ENCODE assay signal across 8 cellular contexts in the genomic region with DNA sequence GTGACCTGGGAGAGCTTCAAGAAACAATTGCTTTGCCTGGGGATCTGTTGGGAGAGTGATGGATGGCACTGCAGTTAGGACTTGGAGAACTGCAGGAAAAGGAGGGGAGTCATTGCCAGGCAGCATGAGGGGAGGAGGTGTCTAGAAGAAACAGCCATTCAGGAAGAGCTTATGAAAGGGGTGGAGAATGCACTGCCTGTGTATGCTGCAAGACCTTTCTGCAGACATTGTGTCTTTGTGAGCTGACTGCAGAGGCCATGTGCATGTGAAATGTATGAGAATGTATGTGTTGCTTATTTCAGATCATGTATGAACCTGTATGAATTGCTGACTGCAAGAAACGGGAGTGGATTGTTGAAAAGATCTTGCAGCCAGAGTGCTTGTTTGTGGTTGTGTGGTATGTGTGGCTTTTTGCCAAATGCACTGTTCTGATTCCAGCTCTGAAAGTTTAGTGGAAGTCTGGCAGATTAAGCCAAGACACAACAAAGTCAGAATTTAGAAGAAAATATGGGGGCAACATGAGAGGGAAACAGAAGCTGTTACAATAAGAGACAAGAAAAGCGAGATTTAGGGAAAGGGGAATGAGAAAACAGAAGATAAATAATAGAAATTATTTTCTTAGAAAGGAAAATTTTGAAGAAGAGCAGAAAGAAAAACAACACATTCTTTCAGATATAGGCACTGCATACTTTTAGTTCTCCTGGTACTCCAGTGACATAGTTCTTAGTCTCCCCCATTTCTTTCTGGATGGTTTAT. TPM values are rescaled to one million over a fixed set of nuclear protein-coding genes. Genes with fewer than 3 reads are reported as not detected.
A peak's percentile ranks its signal among the peaks of the same experiment; 100 is the strongest.
DNase-seq lines count a peak whose midpoint lies in the region; ATAC-seq and TF ChIP-seq lines count a peak whose summit lies in the region.

No MANE protein-coding gene starts in this region.

- H3K4me1 Mint-ChIP-seq in GM23338 (peaks cover 33% of the 10 kb centered on the region), MCF 10A (ENCODE audit: insufficient read depth, unreplicated experiment) (no peaks in the 10 kb centered on the region)

- H3K36me3 ChIP-seq in GM23338 (ENCODE audit: insufficient read depth) (no peaks in the 10 kb centered on the region; the same call in 1 of the 2 replicates), upper lobe of right lung (no peaks in the 10 kb centered on the region)

- H3K9me3 ChIP-seq in upper lobe of right lung = no peaks in the 10 kb centered on the region

- peaks cover 7% of the 10 kb centered on the region; the same call in 1 of the 2 replicates for H3K79me2 ChIP-seq in GM23338 (replicated peaks; ENCODE audit: insufficient read depth)

- no TSS peak for BruUV-seq in MCF 10A (replicated peaks; lab: Mats Ljungman, UMichigan)

- no peak overlapping the region for H2AFZ ChIP-seq in GM23338

- no peaks in the 10 kb centered on the region for H3K27me3 ChIP-seq in GM23338 (ENCODE audit: insufficient read depth)
- H3K27me3 ChIP-seq in upper lobe of right lung = no peaks in the 10 kb centered on the region

- no peak overlapping the region for H3K4me3 ChIP-seq in GM23338
- H3K4me3 ChIP-seq in upper lobe of right lung = no peak overlapping the region

- H3K27ac ChIP-seq in GM23338 (ENCODE audit: low read depth) (peak overlapping the region; percentile 42), upper lobe of right lung (peak overlapping the region; percentile 43)

- H4K20me1 ChIP-seq in GM23338 (replicated peaks; ENCODE audit: insufficient read depth) = no peaks in the 10 kb centered on the region

- peak; percentile 56 for DNase-seq in GM23338 (ENCODE audit: low spot score)
- peak; percentile 82 for DNase-seq in NCI-H2227 (lab: John Stamatoyannopoulos, UW; ENCODE audit: unreplicated experiment)
- peak; percentile 77 for DNase-seq in MCF 10A (ENCODE audit: unreplicated experiment)
- peak in 1 of 2 donors; percentile 75 for DNase-seq in left colon
- DNase-seq in upper lobe of right lung = no peak
- DNase-seq in NCI-H1048 (lab: John Stamatoyannopoulos, UW) = no peak
- no peak for DNase-seq in middle frontal gyrus (ENCODE audit: extremely low spot score, low spot score)
- DNase-seq in GM20000 (ENCODE audit: low spot score) = no peak

- no peak overlapping the region for H3K4me3 Mint-ChIP-seq in GM23338
- no peak overlapping the region for H3K4me3 Mint-ChIP-seq in MCF 10A (ENCODE audit: unreplicated experiment)

- no peaks in the 10 kb centered on the region for H3K9me2 ChIP-seq in GM23338 (ENCODE audit: insufficient read depth)

- POLR2A ChIA-PET in MCF 10A (lab: Yijun Ruan, JAX) = interaction anchor here (0.6 to 2.6 kb wide), 12 partner anchors 8 to 354 kb away, joined by 3 to 12 read pairs (median 4); a partner anchor contains a TSS

- ATAC-seq in GM23338 = peak; percentile 39
- peak; percentile 69 for ATAC-seq in left colon
- ATAC-seq in upper lobe of right lung = peak; percentile 94

- intact Hi-C loops in MCF 10A (cut with micrococcal nuclease) = no loop called here
- intact Hi-C loops in left colon (cut with DNase I, micrococcal nuclease) = loop anchor here (10.0 kb wide), 3 partner anchors 137 to 357 kb away; a partner anchor contains a TSS
- intact Hi-C loops in upper lobe of right lung (cut with DNase I) = loop anchor here (10.0 kb wide), 1 partner anchor 137 kb away; a partner anchor contains a TSS

- H3K9me3 Mint-ChIP-seq in GM23338 (peaks cover 7% of the 10 kb centered on the region; the same call in 1 of the 3 replicates), MCF 10A (ENCODE audit: unreplicated experiment) (no peaks in the 10 kb centered on the region)

- H3K4me1 ChIP-seq in GM23338 (ENCODE audit: insufficient read depth) (peaks cover 43% of the 10 kb centered on the region), upper lobe of right lung (peaks cover 27% of the 10 kb centered on the region)

- CTCF ChIA-PET in MCF 10A (lab: Yijun Ruan, JAX) = interaction anchor here (0.6 to 13.3 kb wide), 11 partner anchors 9 to 361 kb away, joined by 3 to 165 read pairs (median 5); a partner anchor contains a TSS

- peaks cover 17% of the 10 kb centered on the region for H3K36me3 Mint-ChIP-seq in GM23338 (ENCODE audit: low read depth)
- no peaks in the 10 kb centered on the region for H3K36me3 Mint-ChIP-seq in MCF 10A (ENCODE audit: insufficient read depth, unreplicated experiment)

- H3F3A ChIP-seq in GM23338 (replicated peaks; ENCODE audit: low read depth) = 0 out of 2 replicates have a peak, but pooled peaks cover 3% of the 10 kb centered on the region

- TF ChIP-seq CTCF in GM23338 (conservative IDR thresholded peaks at IDR 0.05; ENCODE audit: low read depth in 2 of 2) (no peak), MCF 10A (IDR thresholded peaks at IDR 0.05; ENCODE audit: unreplicated experiment) (no peak), upper lobe of right lung (IDR thresholded peaks at IDR 0.05) (no peak), GM20000 (IDR thresholded peaks at IDR 0.05; ENCODE audit: extremely low read depth, missing control alignments) (no peak)

- H3K27ac Mint-ChIP-seq in GM23338 = no peak overlapping the region
- no peak overlapping the region for H3K27ac Mint-ChIP-seq in MCF 10A (ENCODE audit: low read depth, unreplicated experiment)

- peak overlapping the region; percentile 54; the same call in 1 of the 2 replicates for H3K4me2 ChIP-seq in GM23338

- H3K27me3 Mint-ChIP-seq in GM23338 (ENCODE audit: insufficient read depth, low read depth, poor library complexity) (peaks cover 5% of the 10 kb centered on the region), MCF 10A (ENCODE audit: insufficient read depth, unreplicated experiment) (no peaks in the 10 kb centered on the region)

TF ChIP-seq in GM23338, 12 proteins besides CTCF, POLR2A, EP300 and RAD21:
- TF ChIP-seq NANOG (IDR thresholded peaks at IDR 0.05; ENCODE audit: borderline replicate concordance) = no peak

RNA-seq across cellular contexts. Expression of a gene that starts 9.8 kb away (rescaled TPM):
- total RNA-seq in GM23338 (2014; rRNA removed; shearing (Covaris generic)) = 94.8 and 104 TPM in 2 replicates
- 62.7 and 87.0 TPM in 2 replicates for polyA plus RNA-seq in GM23338 (2016; fragmentation: Nextera tagmentation; extraction: Ambion mirVana)
- total RNA-seq in MCF 10A (2022) (32.7 and 34.4 TPM in 2 replicates), left colon (1 to 10 TPM; 4.9 to 8.9 TPM), upper lobe of right lung (32.0 TPM)

RNA-seq across cellular contexts. Expression of a gene that starts 25.4 kb away (rescaled TPM):
- 0.90 TPM in 1 of 2 replicates, not detected in the other for total RNA-seq in GM23338 (2014; rRNA removed; shearing (Covaris generic))
- 0.68 and 1.2 TPM in 2 replicates for polyA plus RNA-seq in GM23338 (2016; fragmentation: Nextera tagmentation; extraction: Ambion mirVana)
- total RNA-seq in MCF 10A (2022) (0.64 and 1.6 TPM in 2 replicates), left colon (10 to 100 TPM; 10.9 to 18.4 TPM), upper lobe of right lung (2.8 TPM)

Comparison
In these comparisons a context has a peak if more than half of its experiments do, and no peak if none do; other contexts are left out.
1. ATAC-seq: peak in every context shown above with its lines; median percentile 94 in upper lobe of right lung; 69 in left colon; 39 in GM23338.
2. DNase-seq: peak in GM23338 (single experiment), NCI-H2227 (single experiment) and MCF 10A (single experiment); none in upper lobe of right lung (single experiment), NCI-H1048 (single experiment), middle frontal gyrus (single experiment) and GM20000 (single experiment).